1 cellular context compared by ENCODE assay signal in genomic region chr14:49461529-49462401, GRCh38.
TF ChIP-seq lines count a peak whose summit lies in the region.

No MANE protein-coding gene starts in this region.

TF ChIP-seq in HEK293T, 16 proteins besides CTCF, POLR2A, EP300 and RAD21 (continued from another document):
- TF ChIP-seq NFRKB (IDR thresholded peaks at IDR 0.05) (no peak), ELF4 (IDR thresholded peaks at IDR 0.05) (no peak)
